ENCODE assay signal across 30 cellular contexts in genomic region chr15:92448370-92448769, GRCh38. TPM values are rescaled to one million over a fixed set of nuclear protein-coding genes. Genes with fewer than 3 reads are reported as not detected.
"Had no signal": no experiment of that assay in that cellular context is flagged by ENCODE, and none has a peak within 500 bp of the region (broad histone marks: within the 10 kb centered on the region; RNA-seq: fewer than 3 reads in every experiment).

No MANE protein-coding gene starts in this region.

- H3K27me3 ChIP-seq: brain microvascular endothelial cell, colonic mucosa, MG63 had no signal

- H3K27me3 Mint-ChIP-seq: activated naive CD8-positive, alpha-beta T cell had no signal

- H3K4me1 Mint-ChIP-seq: activated B cell treated with CpG ODN at 0.5 μM for 24 hours; activated naive CD4-positive, alpha-beta T cell treated with anti-CD3 and anti-CD28 coated beads, Interleukin-2, amount 10 ng/mL, durations not matched to agents 7 days and 5 days; central memory CD8-positive, alpha-beta T cell had no signal

- DNase-seq: activated B cell treated with CpG ODN at 0.5 μM for 24 hours; activated CD4-positive, alpha-beta memory T cell treated with anti-CD3 and anti-CD28 coated beads for 36 hours; activated CD4-positive, alpha-beta T cell treated with anti-CD3 and anti-CD28 coated beads for 4 hours; activated CD4-positive, alpha-beta T cell treated with anti-CD3 and anti-CD28 coated beads, Interleukin-2, amount 50 U/mL, for 1 hour; activated CD4-positive, CD25-positive, alpha-beta regulatory T cell treated with anti-CD3 and anti-CD28 coated beads, Interleukin-2, amount 50 U/mL, for 72 hours; activated CD8-positive, alpha-beta memory T cell treated with anti-CD3 and anti-CD28 coated beads, Interleukin-2, amount 50 U/mL, for 4 hours; activated effector memory CD4-positive, alpha-beta T cell treated with Interleukin-2 at 50 U/mL for 16 hours; activated naive CD4-positive, alpha-beta T cell treated with anti-CD3 and anti-CD28 coated beads, Interleukin-2, amount 10 ng/mL, durations not matched to agents 7 days and 5 days; activated T-cell treated with anti-CD3 and anti-CD28 coated beads for 4 hours; activated T-cell treated with anti-CD3 and anti-CD28 coated beads, Interleukin-2, amount 50 U/mL, for 4 hours; amniotic stem cell; brain microvascular endothelial cell; colonic mucosa; Kasumi-1; KG1; MG63; NCI-H1048; NCI-H2029; NCI-H345; NCI-H526 treated with DMSO at 0.1 percent for 48 hours; NCI-H774; SIG-M5; SW 1271; T-helper 1 cell; T-helper 2 cell; T-helper 9 cell had no signal

- H3K27ac Mint-ChIP-seq: activated B cell treated with CpG ODN at 0.5 μM for 24 hours; activated CD4-positive, alpha-beta memory T cell treated with anti-CD3 and anti-CD28 coated beads for 36 hours; activated naive CD4-positive, alpha-beta T cell treated with anti-CD3 and anti-CD28 coated beads, Interleukin-2, amount 10 ng/mL, durations not matched to agents 7 days and 5 days; activated naive CD8-positive, alpha-beta T cell had no signal

- H3K4me3 ChIP-seq: colonic mucosa, MG63 had no signal

- H3K9me3 Mint-ChIP-seq: activated B cell treated with CpG ODN at 0.5 μM for 24 hours; activated CD4-positive, alpha-beta memory T cell treated with anti-CD3 and anti-CD28 coated beads for 36 hours; activated naive CD4-positive, alpha-beta T cell treated with anti-CD3 and anti-CD28 coated beads, Interleukin-2, amount 10 ng/mL, durations not matched to agents 7 days and 5 days; activated T-cell treated with anti-CD3 and anti-CD28 coated beads, Interleukin-2, amount 50 U/mL, for 4 hours; central memory CD8-positive, alpha-beta T cell had no signal

- H3K36me3 ChIP-seq: brain microvascular endothelial cell, colonic mucosa, MG63 had no signal

- H3K4me3 Mint-ChIP-seq: activated B cell treated with CpG ODN at 0.5 μM for 24 hours; activated CD4-positive, alpha-beta memory T cell treated with anti-CD3 and anti-CD28 coated beads for 36 hours; activated naive CD4-positive, alpha-beta T cell treated with anti-CD3 and anti-CD28 coated beads, Interleukin-2, amount 10 ng/mL, durations not matched to agents 7 days and 5 days; activated naive CD8-positive, alpha-beta T cell; activated T-cell treated with anti-CD3 and anti-CD28 coated beads, Interleukin-2, amount 50 U/mL, for 4 hours; central memory CD8-positive, alpha-beta T cell had no signal

- H3K36me3 Mint-ChIP-seq: activated CD4-positive, alpha-beta memory T cell treated with anti-CD3 and anti-CD28 coated beads for 36 hours; activated naive CD4-positive, alpha-beta T cell treated with anti-CD3 and anti-CD28 coated beads, Interleukin-2, amount 10 ng/mL, durations not matched to agents 7 days and 5 days; activated naive CD8-positive, alpha-beta T cell had no signal

- H3K4me1 ChIP-seq: colonic mucosa had no signal

- H3K27ac ChIP-seq: brain microvascular endothelial cell, colonic mucosa, VCaP had no signal

- H3K9me3 ChIP-seq: colonic mucosa, MG63 had no signal

RNA-seq across cellular contexts. Expression of gene ST8SIA2, which starts 54.7 kb away (rescaled TPM):
- total RNA-seq: activated B cell treated with CpG ODN at 0.5 μM for 24 hours; activated CD4-positive, alpha-beta memory T cell treated with anti-CD3 and anti-CD28 coated beads for 36 hours; activated T-cell treated with anti-CD3 and anti-CD28 coated beads, Interleukin-2, amount 50 U/mL, for 4 hours; aorta had no signal
